1 cellular context compared by ENCODE assay signal in the genomic region with DNA sequence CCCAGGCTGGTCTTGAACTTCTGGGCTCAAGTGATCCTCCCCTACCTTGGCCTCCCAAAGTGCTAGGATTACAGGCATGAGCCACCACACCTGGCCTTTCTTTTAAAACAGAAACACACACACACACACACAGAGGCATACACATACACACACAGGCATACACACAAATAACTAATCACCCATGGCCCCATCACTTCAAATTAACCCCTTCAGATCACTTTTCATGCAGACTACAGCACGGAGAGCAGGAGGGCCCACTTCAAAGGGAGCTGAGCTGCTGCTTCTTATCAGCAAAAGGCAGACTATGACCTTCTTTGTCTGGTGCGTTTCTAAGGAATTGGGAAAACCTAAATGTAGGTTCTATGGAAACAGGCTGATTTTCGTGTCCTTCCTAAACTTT.
TF ChIP-seq lines count a peak whose summit lies in the region.

No MANE protein-coding gene starts in this region.

TF ChIP-seq in HEK293, 187 proteins besides CTCF, POLR2A, EP300 and RAD21 (continued from another document):
- no peak for TF ChIP-seq ZNF132 (tag by site-specific recombination; IDR thresholded peaks at IDR 0.05; ENCODE audit: borderline replicate concordance)
- TF ChIP-seq ZNF692 (tag by site-specific recombination; IDR thresholded peaks at IDR 0.05), result 0 out of 2 replicates have a peak, but pooled peaks have one; percentile 44
- TF ChIP-seq ZNF140 (tag by site-specific recombination; IDR thresholded peaks at IDR 0.05), result no peak
- no peak for TF ChIP-seq ZNF677 (tag by site-specific recombination; IDR thresholded peaks at IDR 0.05)
- TF ChIP-seq, protein P1, sequence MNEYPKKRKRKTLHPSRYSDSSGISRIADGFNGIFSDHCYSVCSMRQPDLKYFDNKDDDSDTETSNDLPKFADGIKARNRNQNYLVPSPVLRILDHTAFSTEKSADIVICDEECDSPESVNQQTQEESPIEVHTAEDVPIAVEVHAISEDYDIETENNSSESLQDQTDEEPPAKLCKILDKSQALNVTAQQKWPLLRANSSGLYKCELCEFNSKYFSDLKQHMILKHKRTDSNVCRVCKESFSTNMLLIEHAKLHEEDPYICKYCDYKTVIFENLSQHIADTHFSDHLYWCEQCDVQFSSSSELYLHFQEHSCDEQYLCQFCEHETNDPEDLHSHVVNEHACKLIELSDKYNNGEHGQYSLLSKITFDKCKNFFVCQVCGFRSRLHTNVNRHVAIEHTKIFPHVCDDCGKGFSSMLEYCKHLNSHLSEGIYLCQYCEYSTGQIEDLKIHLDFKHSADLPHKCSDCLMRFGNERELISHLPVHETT (tag by site-specific recombination; IDR thresholded peaks at IDR 0.05), result no peak
- 0 out of 2 replicates have a peak, but pooled peaks have one; percentile 34 for TF ChIP-seq ZFP69B (tag by site-specific recombination; IDR thresholded peaks at IDR 0.05)
- no peak for TF ChIP-seq ZNF658 (tag by site-specific recombination; IDR thresholded peaks at IDR 0.05)
- TF ChIP-seq EGR2 (tag by site-specific recombination; IDR thresholded peaks at IDR 0.05; ENCODE audit: low read depth), result no peak
- TF ChIP-seq KLF7 (tag by site-specific recombination; IDR thresholded peaks at IDR 0.05; ENCODE audit: borderline replicate concordance), result no peak
